In genomic region chr2:203052539-203052938, GRCh38 we compare ENCODE assay signal across 3 cellular contexts.
TF ChIP-seq lines count a peak whose summit lies in the region.

No MANE protein-coding gene starts in this region.

TF ChIP-seq in A549, 52 proteins besides CTCF, POLR2A, EP300 and RAD21:
- peak; percentile 54; the same call in 1 of the 2 replicates for TF ChIP-seq ZC3H11A (IDR thresholded peaks at IDR 0.05)
- TF ChIP-seq MYC (IDR thresholded peaks at IDR 0.05; ENCODE audit: borderline replicate concordance, low read length) = no peak

TF ChIP-seq in HEK293, 187 proteins besides CTCF, POLR2A, EP300 and RAD21:
- TF ChIP-seq OVOL3 (tag by site-specific recombination; IDR thresholded peaks at IDR 0.05) (no peak), ZNF654 (tag by site-specific recombination; IDR thresholded peaks at IDR 0.05; ENCODE audit: low read depth) (peak; percentile 7; the same call in 1 of the 2 replicates), ZNF555 (tag by site-specific recombination; conservative IDR thresholded peaks at IDR 0.05) (peak; percentile 18; the same call in 1 of the 2 replicates), ZNF394 (tag by site-specific recombination; IDR thresholded peaks at IDR 0.05; ENCODE audit: borderline replicate concordance) (peak; percentile 57; the same call in 1 of the 2 replicates), ZNF692 (tag by site-specific recombination; IDR thresholded peaks at IDR 0.05) (no peak), ZNF518A (tag by site-specific recombination; conservative IDR thresholded peaks at IDR 0.05; ENCODE audit: low read depth) (peak; percentile 55; the same call in 1 of the 2 replicates), ZFP37 (tag by site-specific recombination; IDR thresholded peaks at IDR 0.05) (no peak), ZBTB20 (tag by site-specific recombination; IDR thresholded peaks at IDR 0.05) (no peak), PRDM4 (tag by site-specific recombination; IDR thresholded peaks at IDR 0.05) (no peak), ZFP69B (tag by site-specific recombination; IDR thresholded peaks at IDR 0.05) (no peak), ZNF121 (tag by site-specific recombination; IDR thresholded peaks at IDR 0.05) (no peak), SP3 (tag by site-specific recombination; IDR thresholded peaks at IDR 0.05) (no peak), ZNF426 (tag by site-specific recombination; IDR thresholded peaks at IDR 0.05) (peak; percentile 38), ZNF311 (tag by site-specific recombination; IDR thresholded peaks at IDR 0.05; ENCODE audit: borderline replicate concordance) (no peak), ZNF433 (tag by site-specific recombination; IDR thresholded peaks at IDR 0.05; ENCODE audit: low read depth) (0 out of 2 replicates have a peak, but pooled peaks have one; percentile 21), HOXD13 (CRISPR knock-in tag; IDR thresholded peaks at IDR 0.05; ENCODE audit: borderline replicate concordance) (no peak), ZNF112 (tag by site-specific recombination; IDR thresholded peaks at IDR 0.05) (no peak), ZNF175 (tag by site-specific recombination; IDR thresholded peaks at IDR 0.05) (no peak)

TF ChIP-seq in K562, 482 proteins besides CTCF, POLR2A, EP300 and RAD21:
- TF ChIP-seq TEAD2 (tag; IDR thresholded peaks at IDR 0.05) (no peak), ERF (CRISPR knock-in tag; IDR thresholded peaks at IDR 0.05) (no peak), HDAC8 (tag; IDR thresholded peaks at IDR 0.05) (no peak), CEBPB (tag; IDR thresholded peaks at IDR 0.05) (no peak), ZBTB40 (IDR thresholded peaks at IDR 0.05) (0 out of 2 replicates have a peak, but pooled peaks have one; percentile 1), ZBTB40 (CRISPR knock-in tag; IDR thresholded peaks at IDR 0.05) (no peak)
